1 cellular context compared by ENCODE assay signal in genomic region chr4:56086073-56086521, GRCh38.
TF ChIP-seq lines count a peak whose summit lies in the region.

No MANE protein-coding gene starts in this region.

TF ChIP-seq in HEK293, 187 proteins besides CTCF, POLR2A, EP300 and RAD21 (continued from another document):
- no peak for TF ChIP-seq ZNF488 (tag by site-specific recombination; IDR thresholded peaks at IDR 0.05)
